Comparison of ENCODE assay signal across 8 cellular contexts in the genomic region with DNA sequence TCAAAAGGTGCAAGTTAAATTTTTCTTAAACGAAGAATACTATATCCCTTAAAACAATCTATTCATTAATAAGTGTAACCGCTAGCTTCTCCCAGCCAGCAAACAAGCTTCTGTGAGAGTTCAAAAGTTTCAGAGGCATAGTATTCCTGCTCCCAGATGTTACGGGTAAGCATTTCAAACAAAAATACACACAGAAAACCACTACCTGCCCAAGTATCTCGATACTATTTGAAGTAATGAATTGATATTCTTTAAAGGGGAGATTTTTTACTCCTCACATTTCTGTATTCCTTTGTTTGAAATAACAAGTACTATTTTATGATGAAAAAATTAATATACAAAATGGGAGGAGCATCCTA. TPM values are rescaled to one million over a fixed set of nuclear protein-coding genes. Genes with fewer than 3 reads are reported as not detected.
DNase-seq lines count a peak whose midpoint lies in the region; ATAC-seq and TF ChIP-seq lines count a peak whose summit lies in the region.

No MANE protein-coding gene starts in this region.

- H3K4me3 ChIP-seq in ACC112 (ENCODE audit: low read depth, low read length): peak overlapping the region; percentile 87
- peak overlapping the region; percentile 95 for H3K4me3 ChIP-seq in PC-3 (ENCODE audit: low read length)
- peak overlapping the region; percentile 65 to 87 (median 76) for H3K4me3 ChIP-seq in esophagus squamous epithelium

- 11 to 19% methylated on average over 4 of the region's 4 CpGs for WGBS in esophagus squamous epithelium, 2 donors

- TF ChIP-seq CTCF in PC-3 (conservative IDR thresholded peaks at IDR 0.05; ENCODE audit: low read depth, low read length) (no peak), esophagus squamous epithelium (IDR thresholded peaks at IDR 0.05) (no peak), neural crest cell (conservative IDR thresholded peaks at IDR 0.05) (no peak)

- H3K27ac Mint-ChIP-seq in neural crest cell (ENCODE audit: unreplicated experiment): no peak overlapping the region
- H3K27ac Mint-ChIP-seq in effector memory CD8-positive, alpha-beta T cell: no peak overlapping the region

- H3K27ac ChIP-seq in ACC112 (ENCODE audit: low read depth, low read length): peak overlapping the region; percentile 66
- peak overlapping the region; percentile 63 for H3K27ac ChIP-seq in PC-3 (ENCODE audit: low read length)
- peak overlapping the region; percentile 95 to 98 (median 96) for H3K27ac ChIP-seq in esophagus squamous epithelium

- H3K9me2 ChIP-seq in PC-3 (replicated peaks; ENCODE audit: low read length): no peaks in the 10 kb centered on the region

- peaks cover 45% of the 10 kb centered on the region for H4K20me1 ChIP-seq in PC-3 (ENCODE audit: low read length)

- TF ChIP-seq POLR2A in esophagus squamous epithelium (IDR thresholded peaks at IDR 0.05): no peak

- peaks cover 51% of the 10 kb centered on the region for H3K4me1 Mint-ChIP-seq in neural crest cell
- peaks cover 0 to 4% of the 10 kb centered on the region in 2 donors for H3K4me1 Mint-ChIP-seq in effector memory CD8-positive, alpha-beta T cell (ENCODE audit: low read depth in 2 of 2)

- H3K9ac ChIP-seq in PC-3 (ENCODE audit: low read length): peak overlapping the region; percentile 77

- no peaks in the 10 kb centered on the region for H3K27me3 ChIP-seq in ACC112 (ENCODE audit: insufficient read depth, low read length)
- no peaks in the 10 kb centered on the region for H3K27me3 ChIP-seq in PC-3 (ENCODE audit: low read length)
- H3K27me3 ChIP-seq in esophagus squamous epithelium: peaks cover 0 to 11% (median 0%) of the 10 kb centered on the region in 4 donors

- peak; percentile 33 for DNase-seq in PC-3
- no peak for DNase-seq in esophagus squamous epithelium (lab: John Stamatoyannopoulos, UW)
- DNase-seq in neural crest cell (ENCODE audit: low read depth, low spot score): no peak
- DNase-seq in effector memory CD8-positive, alpha-beta T cell: no peak
- DNase-seq in dedifferentiated amniotic fluid mesenchymal stem cell (ENCODE audit: extremely low spot score): no peak

- H3K4me3 Mint-ChIP-seq in neural crest cell: peak overlapping the region; percentile 91
- no peak overlapping the region for H3K4me3 Mint-ChIP-seq in effector memory CD8-positive, alpha-beta T cell

- H3K36me3 Mint-ChIP-seq in neural crest cell (ENCODE audit: low read depth): peaks cover 13% of the 10 kb centered on the region
- H3K36me3 Mint-ChIP-seq in effector memory CD8-positive, alpha-beta T cell (ENCODE audit: insufficient read depth): peaks cover 8% of the 10 kb centered on the region

- intact Hi-C loops in PC-3 (cut with micrococcal nuclease) (loop anchor here (2.0 kb wide), 1 partner anchor 100 kb away; no protein-coding TSS in a partner anchor), esophagus squamous epithelium (cut with DNase I) (no loop called here)

- BruUV-seq in PC-3 (replicated peaks; lab: Mats Ljungman, UMichigan): no TSS peak

- H2AFZ ChIP-seq in ACC112 (ENCODE audit: low read length, unreplicated experiment) (no peak overlapping the region), PC-3 (ENCODE audit: low read length) (no peak overlapping the region)

- no peaks in the 10 kb centered on the region for H3K27me3 Mint-ChIP-seq in neural crest cell (ENCODE audit: low read depth)
- peaks cover 12 to 39% of the 10 kb centered on the region in 2 donors for H3K27me3 Mint-ChIP-seq in effector memory CD8-positive, alpha-beta T cell

- H3K9me3 Mint-ChIP-seq in neural crest cell: peaks cover 2% of the 10 kb centered on the region
- peaks cover 0 to 1% of the 10 kb centered on the region in 2 donors for H3K9me3 Mint-ChIP-seq in effector memory CD8-positive, alpha-beta T cell

- ATAC-seq in PC-3 (no peak), GM21528 (IDR thresholded peaks at IDR 0.05; ENCODE audit: low FRiP score, unreplicated experiment) (no peak), GM21576 (IDR thresholded peaks at IDR 0.05; ENCODE audit: unreplicated experiment) (no peak)
- ATAC-seq in effector memory CD8-positive, alpha-beta T cell (replicated peaks): no peak

- peaks cover 21% of the 10 kb centered on the region for H3K4me1 ChIP-seq in ACC112 (ENCODE audit: control insufficient read depth, insufficient read depth, low read length, unreplicated experiment)
- H3K4me1 ChIP-seq in PC-3 (ENCODE audit: insufficient read depth, low read length): peaks cover 42% of the 10 kb centered on the region
- H3K4me1 ChIP-seq in esophagus squamous epithelium: peaks cover 0 to 55% (median 8%) of the 10 kb centered on the region in 3 donors

- CTCF ChIA-PET in PC-3 (lab: Charles Lee): interaction anchor here (0.9 to 1.4 kb wide), 3 partner anchors 73 to 105 kb away, joined by 3 to 4 read pairs (median 3); no protein-coding TSS in a partner anchor

- H3K79me2 ChIP-seq in ACC112 (ENCODE audit: control insufficient read depth, insufficient read depth, low read length, unreplicated experiment): peaks cover 55% of the 10 kb centered on the region
- peaks cover 58% of the 10 kb centered on the region for H3K79me2 ChIP-seq in PC-3 (ENCODE audit: low read length)

- no peaks in the 10 kb centered on the region for H3K9me3 ChIP-seq in PC-3 (ENCODE audit: low read length)
- no peaks in the 10 kb centered on the region for H3K9me3 ChIP-seq in esophagus squamous epithelium

- H3K36me3 ChIP-seq in ACC112 (ENCODE audit: insufficient read depth, low read length): no peaks in the 10 kb centered on the region
- no peaks in the 10 kb centered on the region for H3K36me3 ChIP-seq in PC-3 (ENCODE audit: low read depth, low read length)
- H3K36me3 ChIP-seq in esophagus squamous epithelium: no peaks in the 10 kb centered on the region

- H3K4me2 ChIP-seq in PC-3 (ENCODE audit: low read length): peak overlapping the region; percentile 87

- POLR2A ChIA-PET in PC-3 (lab: Charles Lee; ENCODE audit: unreplicated experiment): interaction anchor here (0.6 to 1.0 kb wide), 2 partner anchors 14 to 105 kb away, joined by 6 read pairs; no protein-coding TSS in a partner anchor

- no peaks in the 10 kb centered on the region for H3F3A ChIP-seq in PC-3 (ENCODE audit: low read length, unreplicated experiment)

RNA-seq across cellular contexts. Expression of gene TJP1, which starts 1.5 kb away (rescaled TPM):
- total RNA-seq in PC-3 (2014; rRNA removed) (67.0 and 102 TPM in 2 replicates), esophagus squamous epithelium (100 to 1,000 TPM in 3 of 4 donors, 10 to 100 TPM in 1; 69.6 to 142 (median 119) TPM), neural crest cell (90.6 and 97.8 TPM in 2 replicates)
